Comparison of ENCODE assay signal across 1 cellular context in the genomic region with DNA sequence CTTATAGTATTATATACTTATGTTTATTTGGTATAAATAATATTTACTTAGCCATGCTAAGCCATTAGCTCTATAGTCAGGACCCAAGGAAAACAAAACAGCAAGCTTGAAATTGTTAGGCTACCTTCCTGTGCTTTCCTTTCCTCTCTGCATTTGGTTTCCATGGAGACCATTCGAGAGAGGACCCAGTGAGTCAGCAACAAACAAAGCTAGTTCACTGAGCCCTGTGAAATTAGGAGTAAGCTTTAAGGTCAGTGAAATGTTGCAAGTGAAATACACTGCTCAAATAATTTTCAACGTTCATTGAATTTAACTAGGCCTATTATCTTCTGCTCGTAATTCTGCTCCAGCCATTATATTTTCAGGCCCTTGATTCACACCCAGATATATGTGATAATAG.
TF ChIP-seq lines count a peak whose summit lies in the region.

No MANE protein-coding gene starts in this region.

TF ChIP-seq in HCT116, 20 proteins besides CTCF, POLR2A, EP300 and RAD21 (continued from another document):
- TF ChIP-seq, protein P1, sequence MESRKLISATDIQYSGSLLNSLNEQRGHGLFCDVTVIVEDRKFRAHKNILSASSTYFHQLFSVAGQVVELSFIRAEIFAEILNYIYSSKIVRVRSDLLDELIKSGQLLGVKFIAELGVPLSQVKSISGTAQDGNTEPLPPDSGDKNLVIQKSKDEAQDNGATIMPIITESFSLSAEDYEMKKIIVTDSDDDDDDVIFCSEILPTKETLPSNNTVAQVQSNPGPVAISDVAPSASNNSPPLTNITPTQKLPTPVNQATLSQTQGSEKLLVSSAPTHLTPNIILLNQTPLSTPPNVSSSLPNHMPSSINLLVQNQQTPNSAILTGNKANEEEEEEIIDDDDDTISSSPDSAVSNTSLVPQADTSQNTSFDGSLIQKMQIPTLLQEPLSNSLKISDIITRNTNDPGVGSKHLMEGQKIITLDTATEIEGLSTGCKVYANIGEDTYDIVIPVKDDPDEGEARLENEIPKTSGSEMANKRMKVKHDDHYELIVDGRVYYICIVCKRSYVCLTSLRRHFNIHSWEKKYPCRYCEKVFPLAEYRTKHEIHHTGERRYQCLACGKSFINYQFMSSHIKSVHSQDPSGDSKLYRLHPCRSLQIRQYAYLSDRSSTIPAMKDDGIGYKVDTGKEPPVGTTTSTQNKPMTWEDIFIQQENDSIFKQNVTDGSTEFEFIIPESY (IDR thresholded peaks at IDR 0.05; ENCODE audit: extremely low read depth, insufficient replicate concordance, low read length): no peak
- no peak for TF ChIP-seq SRF (IDR thresholded peaks at IDR 0.05; ENCODE audit: low read depth)
- no peak for TF ChIP-seq CBX3 (IDR thresholded peaks at IDR 0.05; ENCODE audit: low read depth)
- TF ChIP-seq YY1 (IDR thresholded peaks at IDR 0.05; ENCODE audit: extremely low read depth, insufficient replicate concordance, low read depth, low read length): no peak
- no peak for TF ChIP-seq SP1 (IDR thresholded peaks at IDR 0.05; ENCODE audit: low read depth)
- TF ChIP-seq, protein P2, sequence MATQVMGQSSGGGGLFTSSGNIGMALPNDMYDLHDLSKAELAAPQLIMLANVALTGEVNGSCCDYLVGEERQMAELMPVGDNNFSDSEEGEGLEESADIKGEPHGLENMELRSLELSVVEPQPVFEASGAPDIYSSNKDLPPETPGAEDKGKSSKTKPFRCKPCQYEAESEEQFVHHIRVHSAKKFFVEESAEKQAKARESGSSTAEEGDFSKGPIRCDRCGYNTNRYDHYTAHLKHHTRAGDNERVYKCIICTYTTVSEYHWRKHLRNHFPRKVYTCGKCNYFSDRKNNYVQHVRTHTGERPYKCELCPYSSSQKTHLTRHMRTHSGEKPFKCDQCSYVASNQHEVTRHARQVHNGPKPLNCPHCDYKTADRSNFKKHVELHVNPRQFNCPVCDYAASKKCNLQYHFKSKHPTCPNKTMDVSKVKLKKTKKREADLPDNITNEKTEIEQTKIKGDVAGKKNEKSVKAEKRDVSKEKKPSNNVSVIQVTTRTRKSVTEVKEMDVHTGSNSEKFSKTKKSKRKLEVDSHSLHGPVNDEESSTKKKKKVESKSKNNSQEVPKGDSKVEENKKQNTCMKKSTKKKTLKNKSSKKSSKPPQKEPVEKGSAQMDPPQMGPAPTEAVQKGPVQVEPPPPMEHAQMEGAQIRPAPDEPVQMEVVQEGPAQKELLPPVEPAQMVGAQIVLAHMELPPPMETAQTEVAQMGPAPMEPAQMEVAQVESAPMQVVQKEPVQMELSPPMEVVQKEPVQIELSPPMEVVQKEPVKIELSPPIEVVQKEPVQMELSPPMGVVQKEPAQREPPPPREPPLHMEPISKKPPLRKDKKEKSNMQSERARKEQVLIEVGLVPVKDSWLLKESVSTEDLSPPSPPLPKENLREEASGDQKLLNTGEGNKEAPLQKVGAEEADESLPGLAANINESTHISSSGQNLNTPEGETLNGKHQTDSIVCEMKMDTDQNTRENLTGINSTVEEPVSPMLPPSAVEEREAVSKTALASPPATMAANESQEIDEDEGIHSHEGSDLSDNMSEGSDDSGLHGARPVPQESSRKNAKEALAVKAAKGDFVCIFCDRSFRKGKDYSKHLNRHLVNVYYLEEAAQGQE (IDR thresholded peaks at IDR 0.05; ENCODE audit: low read depth): no peak
- no peak for TF ChIP-seq ZNF274 (IDR thresholded peaks at IDR 0.05; ENCODE audit: low read depth, low read length)
